21 cellular contexts compared by ENCODE assay signal in genomic region chr5:173814053-173814452, GRCh38.
DNase-seq lines count a peak whose midpoint lies in the region; ATAC-seq, FAIRE-seq and TF ChIP-seq lines count a peak whose summit lies in the region.
"Had no signal": no experiment of that assay in that cellular context is flagged by ENCODE, and none has a peak within 500 bp of the region (broad histone marks: within the 10 kb centered on the region; RNA-seq: fewer than 3 reads in every experiment).

No MANE protein-coding gene starts in this region.

- no peak overlapping the region for H3K4me3 Mint-ChIP-seq in GM23338
- H3K4me3 Mint-ChIP-seq in naive B cell = peak overlapping the region in 2 of 8 donors; percentile 26 to 53
- H3K4me3 Mint-ChIP-seq: CD4-positive, CD25-positive, alpha-beta regulatory T cell; CD8-positive, alpha-beta memory T cell; H9 had no signal

- peaks cover 8% of the 10 kb centered on the region for H3K27me3 Mint-ChIP-seq in GM23338 (ENCODE audit: insufficient read depth, low read depth, poor library complexity)
- H3K27me3 Mint-ChIP-seq in naive B cell = peaks cover 0 to 12% (median 0%) of the 10 kb centered on the region in 3 donors

- H3K9me2 ChIP-seq in GM23338 (ENCODE audit: insufficient read depth) (peaks cover 21% of the 10 kb centered on the region; the same call in 1 of the 2 replicates), OCI-LY7 (ENCODE audit: insufficient read depth, low read length) (no peaks in the 10 kb centered on the region)

- no peak for TF ChIP-seq EP300 in K562 (IDR thresholded peaks at IDR 0.05; ENCODE audit: low read length)

- no TSS peak for BruUV-seq in OCI-LY7 (replicated peaks; lab: Mats Ljungman, UMichigan)
- no TSS peak for BruUV-seq in K562 (replicated peaks; lab: Mats Ljungman, UMichigan)

- no peak for ATAC-seq in GM23338
- no peak for ATAC-seq in K562
- ATAC-seq in naive B cell (ENCODE audit: low read depth in 2 of 2) = no peak
- no peak for ATAC-seq in GM19467 (IDR thresholded peaks at IDR 0.05; ENCODE audit: unreplicated experiment)

- H4K20me1 ChIP-seq in GM23338 (replicated peaks; ENCODE audit: insufficient read depth) (no peaks in the 10 kb centered on the region), OCI-LY7 (ENCODE audit: insufficient read depth, low read length) (no peaks in the 10 kb centered on the region), K562 (replicated peaks; ENCODE audit: control insufficient read depth, insufficient read depth, low read length) (no peaks in the 10 kb centered on the region)

- TF ChIP-seq RAD21 in K562 (CRISPR knock-in tag; conservative IDR thresholded peaks at IDR 0.05 in 1 of 2, IDR thresholded peaks at IDR 0.05 in 1 of 2) = no peak

- H3K4me2 ChIP-seq in GM23338 = no peak overlapping the region
- H3K4me2 ChIP-seq in OCI-LY7 (ENCODE audit: low read length) = no peak overlapping the region
- no peak overlapping the region for H3K4me2 ChIP-seq in K562 (ENCODE audit: insufficient read depth, low read length)

- H3K9me3 ChIP-seq in OCI-LY7 (ENCODE audit: low read length) (peaks cover 19% of the 10 kb centered on the region), K562 (replicated peaks; ENCODE audit: control insufficient read depth, insufficient read depth, low read depth, low read length) (no peaks in the 10 kb centered on the region), MG63 (peaks cover 3% of the 10 kb centered on the region; the same call in 1 of the 2 replicates)
- H3K9me3 ChIP-seq: BE2C had no signal

- intact Hi-C loops in OCI-LY7 (cut with micrococcal nuclease; ENCODE audit: unreplicated experiment) (no loop called here), K562 (cut with micrococcal nuclease) (no loop called here)

- no peak for FAIRE-seq in K562 (lab: Jason Lieb, UNC)
- FAIRE-seq: GM12878, GM19239 had no signal

- H3K4me1 Mint-ChIP-seq in GM23338 (peaks cover 5% of the 10 kb centered on the region; the same call in 2 of the 3 replicates), naive B cell (peaks cover 46 to 65% (median 62%) of the 10 kb centered on the region in 3 donors)
- H3K4me1 Mint-ChIP-seq: CD4-positive, CD25-positive, alpha-beta regulatory T cell; CD8-positive, alpha-beta memory T cell had no signal

- TF ChIP-seq CTCF in GM23338 (conservative IDR thresholded peaks at IDR 0.05; ENCODE audit: low read depth in 2 of 2) (no peak), OCI-LY7 (conservative IDR thresholded peaks at IDR 0.05; ENCODE audit: low read length) (no peak), K562 (IDR thresholded peaks at IDR 0.05 in 2 of 3, conservative IDR thresholded peaks at IDR 0.05 in 1 of 3; ENCODE audit: insufficient read depth in 2 of 3, low read depth in 1 of 3, low read length in 3 of 3) (no peak)

- H3K36me3 ChIP-seq in GM23338 (ENCODE audit: insufficient read depth) (no peaks in the 10 kb centered on the region), OCI-LY7 (ENCODE audit: insufficient read depth, low read length) (peaks cover 2% of the 10 kb centered on the region), K562 (ENCODE audit: control insufficient read depth, insufficient read depth, low read length) (no peaks in the 10 kb centered on the region), MG63 (no peaks in the 10 kb centered on the region)
- H3K36me3 ChIP-seq: BE2C had no signal

- CTCF ChIA-PET in OCI-LY7 (lab: Charles Lee; ENCODE audit: unreplicated experiment) (interaction anchor here (0.6 kb wide), 1 partner anchor 27 kb away, joined by 3 read pairs; no protein-coding TSS in a partner anchor), K562 (lab: Yijun Ruan, JAX; ENCODE audit: low intra/inter-chr PET ratio) (no interaction called here)

- DNase-seq in GM23338 (ENCODE audit: low spot score) (no peak), OCI-LY7 (ENCODE audit: low spot score) (no peak), K562 (ENCODE audit: extremely low read depth in 1 of 4, low spot score in 3 of 4) (no peak), naive B cell (no peak), MG63 (no peak), iPS-NIHi7 (ENCODE audit: extremely low spot score) (no peak)
- DNase-seq: ACHN; BE2C; C1 segment of cervical spinal cord; CD4-positive, CD25-positive, alpha-beta regulatory T cell; CD8-positive, alpha-beta memory T cell; COR-L47; DMS 273 treated with DMSO at 0.1 percent for 48 hours; DMS53; DND-41; EL; GOT3; H9 had no signal

- in situ Hi-C loops in K562 (cut with MboI) = no loop called here

- H3K27ac ChIP-seq in GM23338 (ENCODE audit: low read depth) = no peak overlapping the region
- no peak overlapping the region for H3K27ac ChIP-seq in OCI-LY7 (ENCODE audit: low read depth, low read length, poor library complexity, severe bottlenecking)
- H3K27ac ChIP-seq in K562 (ENCODE audit: extremely low read depth, low read depth, low read length) = no peak overlapping the region

- H3K27ac Mint-ChIP-seq in GM23338 (no peak overlapping the region), naive B cell (peak overlapping the region in 4 of 6 donors; percentile 59 to 91 (median 70))
- H3K27ac Mint-ChIP-seq: CD4-positive, CD25-positive, alpha-beta regulatory T cell; H9 had no signal

- H3K9ac ChIP-seq in K562 (ENCODE audit: insufficient read depth in 1 of 2, low read depth in 2 of 2, low read length in 2 of 2) = no peak overlapping the region

- POLR2A ChIA-PET in OCI-LY7 (lab: Charles Lee) (interaction anchor here (0.6 to 1.5 kb wide), 7 partner anchors 10 to 171 kb away, joined by 3 to 5 read pairs (median 3); no protein-coding TSS in a partner anchor), K562 (lab: Yijun Ruan, JAX) (interaction anchor here (1.1 to 2.1 kb wide), 4 partner anchors 8 to 77 kb away, joined by 3 to 6 read pairs (median 5); no protein-coding TSS in a partner anchor)

- no peak overlapping the region for H3K4me3 ChIP-seq in GM23338
- no peak overlapping the region for H3K4me3 ChIP-seq in OCI-LY7 (ENCODE audit: low read depth, low read length, poor library complexity, severe bottlenecking)
- no peak overlapping the region for H3K4me3 ChIP-seq in K562
- H3K4me3 ChIP-seq in MG63 = no peak overlapping the region
- H3K4me3 ChIP-seq: GM12878 had no signal

- H3K4me1 ChIP-seq in GM23338 (ENCODE audit: insufficient read depth) = 0 out of 2 replicates have a peak, but pooled peaks cover 12% of the 10 kb centered on the region
- H3K4me1 ChIP-seq in OCI-LY7 (ENCODE audit: insufficient read depth, low read length, poor library complexity, severe bottlenecking) = peaks cover 62% of the 10 kb centered on the region
- H3K4me1 ChIP-seq in K562 (replicated peaks in 1 of 2; ENCODE audit: control insufficient read depth in 2 of 2, insufficient read depth in 2 of 2, low read length in 2 of 2) = peaks cover under 1 to 3% of the 10 kb centered on the region in 2 experiments; a peak in 2 of 5 replicates

- H3K36me3 Mint-ChIP-seq in GM23338 (ENCODE audit: low read depth) = peaks cover 3% of the 10 kb centered on the region; the same call in 2 of the 3 replicates
- peaks cover 4 to 31% of the 10 kb centered on the region in 2 donors for H3K36me3 Mint-ChIP-seq in naive B cell

- no peaks in the 10 kb centered on the region for H3K27me3 ChIP-seq in GM23338 (ENCODE audit: insufficient read depth)
- no peaks in the 10 kb centered on the region for H3K27me3 ChIP-seq in K562 (ENCODE audit: control insufficient read depth in 2 of 2, insufficient read depth in 2 of 2, low read length in 2 of 2)
- no peaks in the 10 kb centered on the region for H3K27me3 ChIP-seq in MG63
- H3K27me3 ChIP-seq: BE2C had no signal

- no peak for TF ChIP-seq POLR2A in K562 (conservative IDR thresholded peaks at IDR 0.05)

- H2AFZ ChIP-seq in GM23338 = peak overlapping the region; percentile 23
- peak overlapping the region; percentile 31; the same call in 1 of the 2 replicates for H2AFZ ChIP-seq in OCI-LY7 (ENCODE audit: low read length)
- H2AFZ ChIP-seq in K562 (ENCODE audit: low read depth, low read length) = peak overlapping the region; percentile 29

- no peaks in the 10 kb centered on the region for H3K9me1 ChIP-seq in K562 (ENCODE audit: control insufficient read depth, insufficient read depth, low read length)

- H3F3A ChIP-seq in GM23338 (replicated peaks; ENCODE audit: low read depth) = no peaks in the 10 kb centered on the region

- H3K9me3 Mint-ChIP-seq in GM23338 = peaks cover 13% of the 10 kb centered on the region
- H3K9me3 Mint-ChIP-seq in naive B cell = peaks cover under 1 to 21% (median 11%) of the 10 kb centered on the region in 7 donors

- H3K79me2 ChIP-seq in GM23338 (replicated peaks; ENCODE audit: insufficient read depth) (no peaks in the 10 kb centered on the region), OCI-LY7 (ENCODE audit: insufficient read depth, low read depth, low read length) (no peaks in the 10 kb centered on the region), K562 (ENCODE audit: control insufficient read depth, insufficient read depth, low read length) (no peaks in the 10 kb centered on the region)

TF ChIP-seq in GM23338, 12 proteins besides CTCF, POLR2A, EP300 and RAD21 (continues in another document):
- TF ChIP-seq ETS1 (IDR thresholded peaks at IDR 0.05) = no peak
- no peak for TF ChIP-seq POLR2AphosphoS5 (IDR thresholded peaks at IDR 0.05; ENCODE audit: low read depth)
- TF ChIP-seq STAT1 (IDR thresholded peaks at IDR 0.05; ENCODE audit: unreplicated experiment) = no peak
- no peak for TF ChIP-seq ZNF114 (CRISPR knock-in tag; IDR thresholded peaks at IDR 0.05)
- no peak for TF ChIP-seq EZH2 (IDR thresholded peaks at IDR 0.05; ENCODE audit: low read depth, unreplicated experiment)

TF ChIP-seq in K562, 482 proteins besides CTCF, POLR2A, EP300 and RAD21:
- TF ChIP-seq STAT5A (IDR thresholded peaks at IDR 0.05; ENCODE audit: borderline replicate concordance, low read length) (no peak), ELF4 (CRISPR knock-in tag; IDR thresholded peaks at IDR 0.05) (no peak), RBBP5 (IDR thresholded peaks at IDR 0.05; ENCODE audit: borderline replicate concordance, insufficient read depth, low read length, poor library complexity, severe bottlenecking) (no peak), FOXK1 (CRISPR knock-in tag; IDR thresholded peaks at IDR 0.05; ENCODE audit: borderline replicate concordance) (no peak), RB1 (IDR thresholded peaks at IDR 0.05; ENCODE audit: low read depth) (no peak), RFX1 (IDR thresholded peaks at IDR 0.05) (no peak), WHSC1 (IDR thresholded peaks at IDR 0.05; ENCODE audit: low read length) (no peak), MTA2 (IDR thresholded peaks at IDR 0.05; ENCODE audit: low read depth) (no peak), IRF2 (CRISPR knock-in tag; IDR thresholded peaks at IDR 0.05) (no peak), ZNF644 (tag; IDR thresholded peaks at IDR 0.05; ENCODE audit: low read depth) (no peak)
- TF ChIP-seq, protein P1, sequence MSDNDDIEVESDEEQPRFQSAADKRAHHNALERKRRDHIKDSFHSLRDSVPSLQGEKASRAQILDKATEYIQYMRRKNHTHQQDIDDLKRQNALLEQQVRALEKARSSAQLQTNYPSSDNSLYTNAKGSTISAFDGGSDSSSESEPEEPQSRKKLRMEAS (CRISPR knock-in tag; IDR thresholded peaks at IDR 0.05) = no peak
